Comparison of ENCODE assay signal across 9 cellular contexts in genomic region chr16:58678716-58679115, GRCh38. TPM values are rescaled to one million over a fixed set of nuclear protein-coding genes. Genes with fewer than 3 reads are reported as not detected.
DNase-seq lines count a peak whose midpoint lies in the region; ATAC-seq and TF ChIP-seq lines count a peak whose summit lies in the region.
"Had no signal": no experiment of that assay in that cellular context is flagged by ENCODE, and none has a peak within 500 bp of the region (broad histone marks: within the 10 kb centered on the region; RNA-seq: fewer than 3 reads in every experiment).

No MANE protein-coding gene starts in this region.

- no peaks in the 10 kb centered on the region for H3K9me2 ChIP-seq in DOHH2 (replicated peaks; ENCODE audit: control insufficient read depth, low read length)

- H3F3A ChIP-seq in DOHH2 (ENCODE audit: control insufficient read depth, insufficient read depth) = no peaks in the 10 kb centered on the region

- peaks cover 1% of the 10 kb centered on the region for H3K4me1 ChIP-seq in DOHH2 (ENCODE audit: control insufficient read depth, low read length)

- H3K27me3 ChIP-seq in DOHH2 (ENCODE audit: control insufficient read depth, low read length) (no peaks in the 10 kb centered on the region), MG63 (no peaks in the 10 kb centered on the region)

- H3K9me3 ChIP-seq in DOHH2 (ENCODE audit: control insufficient read depth, insufficient read depth, low read length) = no peaks in the 10 kb centered on the region
- no peaks in the 10 kb centered on the region for H3K9me3 ChIP-seq in MG63

- no peak overlapping the region for H3K27ac ChIP-seq in DOHH2 (ENCODE audit: low read depth, low read length)
- no peak overlapping the region for H3K27ac ChIP-seq in caudate nucleus (ENCODE audit: low read depth, low read length)

- H4K20me1 ChIP-seq in DOHH2 (ENCODE audit: control insufficient read depth, insufficient read depth, low read depth, low read length) = no peaks in the 10 kb centered on the region

- no peak overlapping the region for H3K4me2 ChIP-seq in DOHH2 (ENCODE audit: low read length)

- DNase-seq in MG63 (peak; percentile 87), caudate nucleus (lab: John Stamatoyannopoulos, UW) (peak in 36 of 61 donors; percentile 4 to 54 (median 25)), mucosa of gallbladder (ENCODE audit: low spot score) (peak; percentile 33), NCI-H345 treated with DMSO at 0.1 percent for 48 hours (lab: John Stamatoyannopoulos, UW; ENCODE audit: unreplicated experiment) (no peak), activated T-cell treated with anti-CD3 and anti-CD28 coated beads for 4 hours (no peak)
- DNase-seq: NCI-H1092 treated with DMSO at 0.1 percent for 48 hours had no signal

- peak; percentile 41 for TF ChIP-seq CTCF in DOHH2 (IDR thresholded peaks at IDR 0.05; ENCODE audit: low read depth, low read length, poor library complexity, severe bottlenecking)

- ATAC-seq in GM19351 (IDR thresholded peaks at IDR 0.05; ENCODE audit: unreplicated experiment) (no peak), GM21423 (IDR thresholded peaks at IDR 0.05; ENCODE audit: unreplicated experiment) (no peak)

- H3K79me2 ChIP-seq in DOHH2 (ENCODE audit: control insufficient read depth, low read length) = no peaks in the 10 kb centered on the region

- H3K4me3 ChIP-seq in DOHH2 (ENCODE audit: low read length) = no peak overlapping the region
- no peak overlapping the region for H3K4me3 ChIP-seq in MG63

- H3K36me3 ChIP-seq in DOHH2 (ENCODE audit: control insufficient read depth, low read length) (no peaks in the 10 kb centered on the region), MG63 (peaks cover 41% of the 10 kb centered on the region)

RNA-seq across cellular contexts. Expression of gene SLC38A7, which starts 5.9 kb away (rescaled TPM):
- total RNA-seq in MG63 (2014; rRNA removed; shearing (Covaris generic); ENCODE audit: low replicate concordance) = 4.4 and 13.1 TPM in 2 replicates
- 19.7 TPM for total RNA-seq in mucosa of gallbladder

RNA-seq across cellular contexts. Expression of gene CNOT1, which starts 49.1 kb away (rescaled TPM):
- total RNA-seq in MG63 (2014; rRNA removed; shearing (Covaris generic); ENCODE audit: low replicate concordance) = 232 and 296 TPM in 2 replicates
- total RNA-seq in mucosa of gallbladder = 128 TPM

RNA-seq across cellular contexts. Expression of gene GOT2, which starts 55.4 kb away (rescaled TPM):
- total RNA-seq in MG63 (2014; rRNA removed; shearing (Covaris generic); ENCODE audit: low replicate concordance) = 126 and 128 TPM in 2 replicates
- 69.7 TPM for total RNA-seq in mucosa of gallbladder

Comparison
In these comparisons a context has a peak if more than half of its experiments do, and no peak if none do; other contexts are left out.
1. DNase-seq: peak in MG63 (single experiment), caudate nucleus (36 of 61) and mucosa of gallbladder (single experiment); none in NCI-H345 treated with DMSO at 0.1 percent for 48 hours (single experiment) and activated T-cell treated with anti-CD3 and anti-CD28 coated beads for 4 hours (single experiment).